ENCODE assay signal across 14 cellular contexts in genomic region chr1:86933562-86934377, GRCh38. TPM values are rescaled to one million over a fixed set of nuclear protein-coding genes. Genes with fewer than 3 reads are reported as not detected.
A peak's percentile ranks its signal among the peaks of the same experiment; 100 is the strongest.
DNase-seq lines count a peak whose midpoint lies in the region; ATAC-seq and TF ChIP-seq lines count a peak whose summit lies in the region.
"Had no signal": no experiment of that assay in that cellular context is flagged by ENCODE, and none has a peak within 500 bp of the region (broad histone marks: within the 10 kb centered on the region; RNA-seq: fewer than 3 reads in every experiment).

No MANE protein-coding gene starts in this region.

- peaks cover 87% of the 10 kb centered on the region for H3K79me2 ChIP-seq in GM23338 (replicated peaks; ENCODE audit: insufficient read depth)

- peak overlapping the region; percentile 94 for H3K27ac ChIP-seq in GM23338 (ENCODE audit: low read depth)
- peak overlapping the region; percentile 76 for H3K27ac ChIP-seq in ectodermal cell (ENCODE audit: insufficient read depth, low read depth, low read length, poor library complexity, severe bottlenecking)
- H3K27ac ChIP-seq: GM23248, neutrophil, VCaP had no signal

- ATAC-seq in GM23338 = peak; percentile 78
- no peak for ATAC-seq in GM18517 (IDR thresholded peaks at IDR 0.05; ENCODE audit: unreplicated experiment)

- peak overlapping the region; percentile 96 for H3K27ac Mint-ChIP-seq in GM23338
- H3K27ac Mint-ChIP-seq: IgD-negative memory B cell had no signal

- peaks cover 5% of the 10 kb centered on the region for H3K27me3 Mint-ChIP-seq in GM23338 (ENCODE audit: insufficient read depth, low read depth, poor library complexity)
- H3K27me3 Mint-ChIP-seq: CD4-positive, alpha-beta memory T cell; central memory CD8-positive, alpha-beta T cell; IgD-negative memory B cell had no signal

- WGBS in ectodermal cell, 2 experiments = 37 to 45% methylated on average over 7 of the region's 7 CpGs

- peak; percentile 82 for DNase-seq in GM23338 (ENCODE audit: low spot score)
- DNase-seq in NCI-H2227 treated with DMSO at 0.1 percent for 48 hours (lab: John Stamatoyannopoulos, UW) = peak; percentile 83
- DNase-seq in myocyte (ENCODE audit: low read depth) = peak; percentile 19
- no peak for DNase-seq in activated CD4-positive, alpha-beta T cell treated with anti-CD3 and anti-CD28 coated beads for 48 hours
- DNase-seq in activated T-cell treated with anti-CD3 and anti-CD28 coated beads, Interleukin-2, amount 50 U/mL, for 1 hour = no peak
- DNase-seq: GM23248, NCI-H2081 treated with DMSO at 0.1 percent for 48 hours had no signal

- H3K9me3 ChIP-seq in ectodermal cell (ENCODE audit: control insufficient read depth, low read length) = no peaks in the 10 kb centered on the region
- H3K9me3 ChIP-seq: neutrophil had no signal

- H3K4me1 Mint-ChIP-seq in GM23338 = peaks cover 52% of the 10 kb centered on the region

- H3K4me3 ChIP-seq in GM23338 (peak overlapping the region; percentile 24; the same call in 1 of the 2 replicates), ectodermal cell (ENCODE audit: insufficient read depth, low read depth, low read length) (no peak overlapping the region)
- H3K4me3 ChIP-seq: GM23248 had no signal

- peak overlapping the region; percentile 46 for H3K4me2 ChIP-seq in GM23338

- peak overlapping the region; percentile 47 for H3K4me3 Mint-ChIP-seq in GM23338
- H3K4me3 Mint-ChIP-seq: central memory CD8-positive, alpha-beta T cell; IgD-negative memory B cell had no signal

- H3K9me3 Mint-ChIP-seq in GM23338 = no peaks in the 10 kb centered on the region
- H3K9me3 Mint-ChIP-seq: CD4-positive, alpha-beta memory T cell; central memory CD8-positive, alpha-beta T cell; IgD-negative memory B cell had no signal

- H3K36me3 Mint-ChIP-seq in GM23338 (ENCODE audit: low read depth) = no peaks in the 10 kb centered on the region
- H3K36me3 Mint-ChIP-seq: CD4-positive, alpha-beta memory T cell; IgD-negative memory B cell had no signal

- no peaks in the 10 kb centered on the region for H3K9me2 ChIP-seq in GM23338 (ENCODE audit: insufficient read depth)

- TF ChIP-seq CTCF in GM23338 (conservative IDR thresholded peaks at IDR 0.05; ENCODE audit: low read depth in 2 of 2) = no peak

- no peaks in the 10 kb centered on the region for H3F3A ChIP-seq in GM23338 (replicated peaks; ENCODE audit: low read depth)

- H4K20me1 ChIP-seq in GM23338 (replicated peaks; ENCODE audit: insufficient read depth) = no peaks in the 10 kb centered on the region

- H2AFZ ChIP-seq in GM23338 = no peak overlapping the region
- H2AFZ ChIP-seq: GM23248 had no signal

- peaks cover 46% of the 10 kb centered on the region for H3K4me1 ChIP-seq in GM23338 (ENCODE audit: insufficient read depth)
- peaks cover 11% of the 10 kb centered on the region for H3K4me1 ChIP-seq in ectodermal cell (ENCODE audit: control insufficient read depth, insufficient read depth, low read length)

- no peaks in the 10 kb centered on the region for H3K36me3 ChIP-seq in GM23338 (ENCODE audit: insufficient read depth)
- no peaks in the 10 kb centered on the region for H3K36me3 ChIP-seq in ectodermal cell (ENCODE audit: control insufficient read depth, insufficient read depth, low read length)
- H3K36me3 ChIP-seq: neutrophil had no signal

- H3K27me3 ChIP-seq in GM23338 (ENCODE audit: insufficient read depth) = no peaks in the 10 kb centered on the region
- H3K27me3 ChIP-seq in ectodermal cell (ENCODE audit: control insufficient read depth, insufficient read depth, low read length, poor library complexity, severe bottlenecking) = no peaks in the 10 kb centered on the region
- H3K27me3 ChIP-seq: neutrophil had no signal

TF ChIP-seq in GM23338, 12 proteins besides CTCF, POLR2A, EP300 and RAD21:
- no peak for TF ChIP-seq ZNF462 (CRISPR knock-in tag; IDR thresholded peaks at IDR 0.05)
- TF ChIP-seq NANOG (IDR thresholded peaks at IDR 0.05; ENCODE audit: borderline replicate concordance) = no peak
- TF ChIP-seq POLR2AphosphoS5 (IDR thresholded peaks at IDR 0.05; ENCODE audit: low read depth) = no peak
- TF ChIP-seq ZNF331 (CRISPR knock-in tag; IDR thresholded peaks at IDR 0.05; ENCODE audit: low read depth) = no peak
- TF ChIP-seq ZNF114 (CRISPR knock-in tag; IDR thresholded peaks at IDR 0.05) = no peak
- no peak for TF ChIP-seq STAT1 (IDR thresholded peaks at IDR 0.05; ENCODE audit: unreplicated experiment)

RNA-seq across cellular contexts. Expression of gene HS2ST1, which starts 19.3 kb away (rescaled TPM):
- total RNA-seq in GM23338 (2014; rRNA removed; shearing (Covaris generic)) = 17.1 and 19.5 TPM in 2 replicates
- 4.9 and 6.7 TPM in 2 replicates for polyA plus RNA-seq in GM23338 (2016; fragmentation: Nextera tagmentation; extraction: Ambion mirVana)
- 35.5 TPM for polyA plus RNA-seq in ectodermal cell (2013, experiment 1 of 4)
- 33.8 TPM for polyA plus RNA-seq in ectodermal cell (2013, experiment 2 of 4)
- polyA plus RNA-seq in ectodermal cell (2013, experiment 3 of 4) = 23.6 TPM
- polyA plus RNA-seq in ectodermal cell (2013, experiment 4 of 4) = 34.6 TPM
- total RNA-seq in myocyte = 28.9 and 38.2 TPM in 2 replicates
- 15.9 TPM for polyA plus RNA-seq in myocyte (2012)

RNA-seq across cellular contexts. Expression of gene SELENOF, which starts 19.8 kb away (rescaled TPM):
- total RNA-seq in GM23338 (2014; rRNA removed; shearing (Covaris generic)) = 113 and 160 TPM in 2 replicates
- polyA plus RNA-seq in GM23338 (2016; fragmentation: Nextera tagmentation; extraction: Ambion mirVana) = 129 and 142 TPM in 2 replicates
- polyA plus RNA-seq in ectodermal cell (2013, experiment 1 of 4) = 111 TPM
- 124 TPM for polyA plus RNA-seq in ectodermal cell (2013, experiment 2 of 4)
- polyA plus RNA-seq in ectodermal cell (2013, experiment 3 of 4) = 104 TPM
- polyA plus RNA-seq in ectodermal cell (2013, experiment 4 of 4) = 113 TPM
- total RNA-seq in myocyte = 104 and 129 TPM in 2 replicates
- 141 TPM for polyA plus RNA-seq in myocyte (2012)

Comparison
In these comparisons a context has a peak if more than half of its experiments do, and no peak if none do; other contexts are left out.
1. DNase-seq: peak in GM23338 (single experiment), NCI-H2227 treated with DMSO at 0.1 percent for 48 hours (single experiment) and myocyte (single experiment); none in activated CD4-positive, alpha-beta T cell treated with anti-CD3 and anti-CD28 coated beads for 48 hours (single experiment) and activated T-cell treated with anti-CD3 and anti-CD28 coated beads, Interleukin-2, amount 50 U/mL, for 1 hour (single experiment).